In the genomic region with DNA sequence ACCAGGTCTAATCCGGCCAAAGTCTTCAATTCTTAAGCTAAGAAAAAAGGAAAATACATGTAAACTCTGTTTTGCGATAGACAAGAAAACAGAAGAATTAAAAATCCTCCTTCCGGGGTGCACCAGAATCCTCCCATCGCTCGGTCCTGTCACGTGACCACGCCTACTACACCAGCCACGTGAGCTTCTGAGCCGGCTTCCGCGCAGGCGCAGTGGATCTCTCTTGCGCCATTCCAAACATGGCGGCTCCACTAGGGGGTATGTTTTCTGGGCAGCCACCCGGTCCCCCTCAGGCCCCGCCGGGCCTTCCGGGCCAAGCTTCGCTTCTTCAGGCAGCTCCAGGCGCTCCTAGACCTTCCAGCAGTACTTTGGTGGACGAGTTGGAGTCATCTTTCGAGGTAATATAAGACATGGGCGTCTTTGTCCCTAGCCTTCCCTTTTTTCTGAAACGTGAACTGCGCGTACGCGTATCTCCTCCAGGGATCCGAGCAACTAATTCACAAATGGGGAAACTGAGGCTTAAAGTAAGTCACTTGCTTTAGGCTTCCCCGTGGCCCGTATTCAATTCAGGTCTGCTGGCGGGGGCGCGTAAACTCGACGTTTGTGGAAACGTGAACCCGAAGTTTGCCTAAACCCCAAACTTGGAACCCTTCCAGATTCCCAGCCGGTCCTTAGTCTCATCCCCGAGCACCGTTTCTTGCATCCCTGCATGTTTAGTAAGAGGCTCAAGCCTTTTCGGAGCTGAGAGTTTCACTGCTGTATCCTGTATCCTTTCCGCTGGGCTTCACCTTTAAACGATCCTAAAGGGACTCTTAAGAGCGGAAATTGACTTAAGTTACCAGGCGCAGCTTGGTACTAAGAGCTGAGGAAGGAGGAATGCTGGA, we compare ENCODE assay signal across 1 cellular context.
TF ChIP-seq lines count a peak whose summit lies in the region.

A gene with protein sequence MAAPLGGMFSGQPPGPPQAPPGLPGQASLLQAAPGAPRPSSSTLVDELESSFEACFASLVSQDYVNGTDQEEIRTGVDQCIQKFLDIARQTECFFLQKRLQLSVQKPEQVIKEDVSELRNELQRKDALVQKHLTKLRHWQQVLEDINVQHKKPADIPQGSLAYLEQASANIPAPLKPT (plus strand): TSS at position 226 of the 884 bp plus-strand sequence. CDS start 14 bp downstream, at position 240.

TF ChIP-seq in K562, 482 proteins besides CTCF, POLR2A, EP300 and RAD21 (continued from another document and continues in another):
- TF ChIP-seq KLF13 (tag; IDR thresholded peaks at IDR 0.05; ENCODE audit: borderline replicate concordance, low read depth) (no peak), ZNF445 (CRISPR knock-in tag; IDR thresholded peaks at IDR 0.05; ENCODE audit: low read depth) (no peak), MTA2 (IDR thresholded peaks at IDR 0.05; ENCODE audit: low read depth) (no peak), ZFP1 (CRISPR knock-in tag; IDR thresholded peaks at IDR 0.05) (no peak), CCAR2 (IDR thresholded peaks at IDR 0.05; ENCODE audit: low read depth, low read length) (no peak), IFI16 (CRISPR knock-in tag; IDR thresholded peaks at IDR 0.05) (no peak), GATAD2A (IDR thresholded peaks at IDR 0.05) (no peak), XRCC4 (IDR thresholded peaks at IDR 0.05; ENCODE audit: extremely low read depth, insufficient read depth, insufficient read length) (no peak), ZFP30 (CRISPR knock-in tag; IDR thresholded peaks at IDR 0.05; ENCODE audit: borderline replicate concordance) (no peak), HDAC3 (IDR thresholded peaks at IDR 0.05; ENCODE audit: borderline replicate concordance, partially characterized antibody) (no peak), RCOR1 (IDR thresholded peaks at IDR 0.05; ENCODE audit: borderline replicate concordance in 1 of 2, low read depth in 2 of 2, low read length in 2 of 2) (0 out of 4 replicates have a peak, but pooled peaks of 1 of the 2 experiments have one; percentile 7), ARID1B (IDR thresholded peaks at IDR 0.05) (peak; percentile 11; the same call in 1 of the 2 replicates), ZNF24 (IDR thresholded peaks at IDR 0.05) (no peak), ZNF584 (CRISPR knock-in tag; IDR thresholded peaks at IDR 0.05; ENCODE audit: low read depth) (no peak), ELF2 (CRISPR knock-in tag; IDR thresholded peaks at IDR 0.05) (peak; percentile 81), HDGF (IDR thresholded peaks at IDR 0.05) (no peak), SLC30A9 (CRISPR knock-in tag; IDR thresholded peaks at IDR 0.05) (no peak), TCF7L2 (IDR thresholded peaks at IDR 0.05; ENCODE audit: low read depth, low read length) (no peak), CBX3 (IDR thresholded peaks at IDR 0.05; ENCODE audit: borderline replicate concordance in 1 of 2, low read length in 2 of 2) (no peak), PHF21A (IDR thresholded peaks at IDR 0.05; ENCODE audit: borderline replicate concordance, low read depth) (no peak), CBFA2T3 (IDR thresholded peaks at IDR 0.05) (peak; percentile 43), EZH2 (IDR thresholded peaks at IDR 0.05; ENCODE audit: borderline replicate concordance, low read depth, low read length) (no peak), GABPB2 (CRISPR knock-in tag; conservative IDR thresholded peaks at IDR 0.05) (no peak), MCM7 (IDR thresholded peaks at IDR 0.05) (no peak), ZNF197 (CRISPR knock-in tag; IDR thresholded peaks at IDR 0.05; ENCODE audit: low read depth) (no peak), ZC3H8 (IDR thresholded peaks at IDR 0.05) (no peak), FOS (IDR thresholded peaks at IDR 0.05; ENCODE audit: extremely low read depth, insufficient read length) (peak; percentile 12), TAL1 (IDR thresholded peaks at IDR 0.05) (no peak), NFE2L1 (tag; IDR thresholded peaks at IDR 0.05; ENCODE audit: borderline replicate concordance, low read depth) (no peak), ESRRB (CRISPR knock-in tag; IDR thresholded peaks at IDR 0.05; ENCODE audit: borderline replicate concordance) (no peak), KLF10 (CRISPR knock-in tag; IDR thresholded peaks at IDR 0.05) (no peak), STAT5A (IDR thresholded peaks at IDR 0.05; ENCODE audit: borderline replicate concordance, low read length) (no peak), SIRT6 (IDR thresholded peaks at IDR 0.05; ENCODE audit: low read depth, low read length) (no peak), NFATC3 (IDR thresholded peaks at IDR 0.05) (no peak), SRSF1 (IDR thresholded peaks at IDR 0.05; ENCODE audit: low read depth, low read length) (no peak), BRF1 (IDR thresholded peaks at IDR 0.05; ENCODE audit: borderline replicate concordance, extremely low read depth, insufficient read length) (no peak), ILK (tag; IDR thresholded peaks at IDR 0.05; ENCODE audit: borderline replicate concordance, low read depth) (no peak), ZNF717 (CRISPR knock-in tag; IDR thresholded peaks at IDR 0.05) (no peak), BCL6 (CRISPR knock-in tag; IDR thresholded peaks at IDR 0.05) (no peak), ETS2 (tag; IDR thresholded peaks at IDR 0.05; ENCODE audit: borderline replicate concordance, poor library complexity, severe bottlenecking) (no peak)
- TF ChIP-seq, protein P1, sequence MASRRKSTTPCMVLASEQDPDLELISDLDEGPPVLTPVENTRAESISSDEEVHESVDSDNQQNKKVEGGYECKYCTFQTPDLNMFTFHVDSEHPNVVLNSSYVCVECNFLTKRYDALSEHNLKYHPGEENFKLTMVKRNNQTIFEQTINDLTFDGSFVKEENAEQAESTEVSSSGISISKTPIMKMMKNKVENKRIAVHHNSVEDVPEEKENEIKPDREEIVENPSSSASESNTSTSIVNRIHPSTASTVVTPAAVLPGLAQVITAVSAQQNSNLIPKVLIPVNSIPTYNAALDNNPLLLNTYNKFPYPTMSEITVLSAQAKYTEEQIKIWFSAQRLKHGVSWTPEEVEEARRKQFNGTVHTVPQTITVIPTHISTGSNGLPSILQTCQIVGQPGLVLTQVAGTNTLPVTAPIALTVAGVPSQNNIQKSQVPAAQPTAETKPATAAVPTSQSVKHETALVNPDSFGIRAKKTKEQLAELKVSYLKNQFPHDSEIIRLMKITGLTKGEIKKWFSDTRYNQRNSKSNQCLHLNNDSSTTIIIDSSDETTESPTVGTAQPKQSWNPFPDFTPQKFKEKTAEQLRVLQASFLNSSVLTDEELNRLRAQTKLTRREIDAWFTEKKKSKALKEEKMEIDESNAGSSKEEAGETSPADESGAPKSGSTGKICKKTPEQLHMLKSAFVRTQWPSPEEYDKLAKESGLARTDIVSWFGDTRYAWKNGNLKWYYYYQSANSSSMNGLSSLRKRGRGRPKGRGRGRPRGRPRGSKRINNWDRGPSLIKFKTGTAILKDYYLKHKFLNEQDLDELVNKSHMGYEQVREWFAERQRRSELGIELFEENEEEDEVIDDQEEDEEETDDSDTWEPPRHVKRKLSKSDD (conservative IDR thresholded peaks at IDR 0.05; ENCODE audit: low read length), result peak; percentile 45; the same call in 1 of the 2 replicates
- TF ChIP-seq, protein P2, sequence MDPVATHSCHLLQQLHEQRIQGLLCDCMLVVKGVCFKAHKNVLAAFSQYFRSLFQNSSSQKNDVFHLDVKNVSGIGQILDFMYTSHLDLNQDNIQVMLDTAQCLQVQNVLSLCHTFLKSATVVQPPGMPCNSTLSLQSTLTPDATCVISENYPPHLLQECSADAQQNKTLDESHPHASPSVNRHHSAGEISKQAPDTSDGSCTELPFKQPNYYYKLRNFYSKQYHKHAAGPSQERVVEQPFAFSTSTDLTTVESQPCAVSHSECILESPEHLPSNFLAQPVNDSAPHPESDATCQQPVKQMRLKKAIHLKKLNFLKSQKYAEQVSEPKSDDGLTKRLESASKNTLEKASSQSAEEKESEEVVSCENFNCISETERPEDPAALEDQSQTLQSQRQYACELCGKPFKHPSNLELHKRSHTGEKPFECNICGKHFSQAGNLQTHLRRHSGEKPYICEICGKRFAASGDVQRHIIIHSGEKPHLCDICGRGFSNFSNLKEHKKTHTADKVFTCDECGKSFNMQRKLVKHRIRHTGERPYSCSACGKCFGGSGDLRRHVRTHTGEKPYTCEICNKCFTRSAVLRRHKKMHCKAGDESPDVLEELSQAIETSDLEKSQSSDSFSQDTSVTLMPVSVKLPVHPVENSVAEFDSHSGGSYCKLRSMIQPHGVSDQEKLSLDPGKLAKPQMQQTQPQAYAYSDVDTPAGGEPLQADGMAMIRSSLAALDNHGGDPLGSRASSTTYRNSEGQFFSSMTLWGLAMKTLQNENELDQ (CRISPR knock-in tag; IDR thresholded peaks at IDR 0.05; ENCODE audit: borderline replicate concordance), result 0 out of 2 replicates have a peak, but pooled peaks have one; percentile 14
- TF ChIP-seq, protein P3, sequence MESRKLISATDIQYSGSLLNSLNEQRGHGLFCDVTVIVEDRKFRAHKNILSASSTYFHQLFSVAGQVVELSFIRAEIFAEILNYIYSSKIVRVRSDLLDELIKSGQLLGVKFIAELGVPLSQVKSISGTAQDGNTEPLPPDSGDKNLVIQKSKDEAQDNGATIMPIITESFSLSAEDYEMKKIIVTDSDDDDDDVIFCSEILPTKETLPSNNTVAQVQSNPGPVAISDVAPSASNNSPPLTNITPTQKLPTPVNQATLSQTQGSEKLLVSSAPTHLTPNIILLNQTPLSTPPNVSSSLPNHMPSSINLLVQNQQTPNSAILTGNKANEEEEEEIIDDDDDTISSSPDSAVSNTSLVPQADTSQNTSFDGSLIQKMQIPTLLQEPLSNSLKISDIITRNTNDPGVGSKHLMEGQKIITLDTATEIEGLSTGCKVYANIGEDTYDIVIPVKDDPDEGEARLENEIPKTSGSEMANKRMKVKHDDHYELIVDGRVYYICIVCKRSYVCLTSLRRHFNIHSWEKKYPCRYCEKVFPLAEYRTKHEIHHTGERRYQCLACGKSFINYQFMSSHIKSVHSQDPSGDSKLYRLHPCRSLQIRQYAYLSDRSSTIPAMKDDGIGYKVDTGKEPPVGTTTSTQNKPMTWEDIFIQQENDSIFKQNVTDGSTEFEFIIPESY (CRISPR knock-in tag; IDR thresholded peaks at IDR 0.05), result no peak
- TF ChIP-seq, protein P4, sequence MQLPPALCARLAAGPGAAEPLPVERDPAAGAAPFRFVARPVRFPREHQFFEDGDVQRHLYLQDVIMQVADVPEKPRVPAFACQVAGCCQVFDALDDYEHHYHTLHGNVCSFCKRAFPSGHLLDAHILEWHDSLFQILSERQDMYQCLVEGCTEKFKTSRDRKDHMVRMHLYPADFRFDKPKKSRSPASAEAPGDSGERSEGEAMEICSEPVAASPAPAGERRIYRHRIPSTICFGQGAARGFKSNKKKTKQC (CRISPR knock-in tag; IDR thresholded peaks at IDR 0.05), result no peak
- TF ChIP-seq, protein P5, sequence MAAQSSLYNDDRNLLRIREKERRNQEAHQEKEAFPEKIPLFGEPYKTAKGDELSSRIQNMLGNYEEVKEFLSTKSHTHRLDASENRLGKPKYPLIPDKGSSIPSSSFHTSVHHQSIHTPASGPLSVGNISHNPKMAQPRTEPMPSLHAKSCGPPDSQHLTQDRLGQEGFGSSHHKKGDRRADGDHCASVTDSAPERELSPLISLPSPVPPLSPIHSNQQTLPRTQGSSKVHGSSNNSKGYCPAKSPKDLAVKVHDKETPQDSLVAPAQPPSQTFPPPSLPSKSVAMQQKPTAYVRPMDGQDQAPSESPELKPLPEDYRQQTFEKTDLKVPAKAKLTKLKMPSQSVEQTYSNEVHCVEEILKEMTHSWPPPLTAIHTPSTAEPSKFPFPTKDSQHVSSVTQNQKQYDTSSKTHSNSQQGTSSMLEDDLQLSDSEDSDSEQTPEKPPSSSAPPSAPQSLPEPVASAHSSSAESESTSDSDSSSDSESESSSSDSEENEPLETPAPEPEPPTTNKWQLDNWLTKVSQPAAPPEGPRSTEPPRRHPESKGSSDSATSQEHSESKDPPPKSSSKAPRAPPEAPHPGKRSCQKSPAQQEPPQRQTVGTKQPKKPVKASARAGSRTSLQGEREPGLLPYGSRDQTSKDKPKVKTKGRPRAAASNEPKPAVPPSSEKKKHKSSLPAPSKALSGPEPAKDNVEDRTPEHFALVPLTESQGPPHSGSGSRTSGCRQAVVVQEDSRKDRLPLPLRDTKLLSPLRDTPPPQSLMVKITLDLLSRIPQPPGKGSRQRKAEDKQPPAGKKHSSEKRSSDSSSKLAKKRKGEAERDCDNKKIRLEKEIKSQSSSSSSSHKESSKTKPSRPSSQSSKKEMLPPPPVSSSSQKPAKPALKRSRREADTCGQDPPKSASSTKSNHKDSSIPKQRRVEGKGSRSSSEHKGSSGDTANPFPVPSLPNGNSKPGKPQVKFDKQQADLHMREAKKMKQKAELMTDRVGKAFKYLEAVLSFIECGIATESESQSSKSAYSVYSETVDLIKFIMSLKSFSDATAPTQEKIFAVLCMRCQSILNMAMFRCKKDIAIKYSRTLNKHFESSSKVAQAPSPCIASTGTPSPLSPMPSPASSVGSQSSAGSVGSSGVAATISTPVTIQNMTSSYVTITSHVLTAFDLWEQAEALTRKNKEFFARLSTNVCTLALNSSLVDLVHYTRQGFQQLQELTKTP (IDR thresholded peaks at IDR 0.05; ENCODE audit: low read depth in 1 of 2, partially characterized antibody in 2 of 2), result peak; percentile 28 to 82
- TF ChIP-seq, protein P6, sequence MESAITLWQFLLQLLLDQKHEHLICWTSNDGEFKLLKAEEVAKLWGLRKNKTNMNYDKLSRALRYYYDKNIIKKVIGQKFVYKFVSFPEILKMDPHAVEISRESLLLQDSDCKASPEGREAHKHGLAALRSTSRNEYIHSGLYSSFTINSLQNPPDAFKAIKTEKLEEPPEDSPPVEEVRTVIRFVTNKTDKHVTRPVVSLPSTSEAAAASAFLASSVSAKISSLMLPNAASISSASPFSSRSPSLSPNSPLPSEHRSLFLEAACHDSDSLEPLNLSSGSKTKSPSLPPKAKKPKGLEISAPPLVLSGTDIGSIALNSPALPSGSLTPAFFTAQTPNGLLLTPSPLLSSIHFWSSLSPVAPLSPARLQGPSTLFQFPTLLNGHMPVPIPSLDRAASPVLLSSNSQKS (CRISPR knock-in tag; IDR thresholded peaks at IDR 0.05), result no peak
- TF ChIP-seq, protein P7, sequence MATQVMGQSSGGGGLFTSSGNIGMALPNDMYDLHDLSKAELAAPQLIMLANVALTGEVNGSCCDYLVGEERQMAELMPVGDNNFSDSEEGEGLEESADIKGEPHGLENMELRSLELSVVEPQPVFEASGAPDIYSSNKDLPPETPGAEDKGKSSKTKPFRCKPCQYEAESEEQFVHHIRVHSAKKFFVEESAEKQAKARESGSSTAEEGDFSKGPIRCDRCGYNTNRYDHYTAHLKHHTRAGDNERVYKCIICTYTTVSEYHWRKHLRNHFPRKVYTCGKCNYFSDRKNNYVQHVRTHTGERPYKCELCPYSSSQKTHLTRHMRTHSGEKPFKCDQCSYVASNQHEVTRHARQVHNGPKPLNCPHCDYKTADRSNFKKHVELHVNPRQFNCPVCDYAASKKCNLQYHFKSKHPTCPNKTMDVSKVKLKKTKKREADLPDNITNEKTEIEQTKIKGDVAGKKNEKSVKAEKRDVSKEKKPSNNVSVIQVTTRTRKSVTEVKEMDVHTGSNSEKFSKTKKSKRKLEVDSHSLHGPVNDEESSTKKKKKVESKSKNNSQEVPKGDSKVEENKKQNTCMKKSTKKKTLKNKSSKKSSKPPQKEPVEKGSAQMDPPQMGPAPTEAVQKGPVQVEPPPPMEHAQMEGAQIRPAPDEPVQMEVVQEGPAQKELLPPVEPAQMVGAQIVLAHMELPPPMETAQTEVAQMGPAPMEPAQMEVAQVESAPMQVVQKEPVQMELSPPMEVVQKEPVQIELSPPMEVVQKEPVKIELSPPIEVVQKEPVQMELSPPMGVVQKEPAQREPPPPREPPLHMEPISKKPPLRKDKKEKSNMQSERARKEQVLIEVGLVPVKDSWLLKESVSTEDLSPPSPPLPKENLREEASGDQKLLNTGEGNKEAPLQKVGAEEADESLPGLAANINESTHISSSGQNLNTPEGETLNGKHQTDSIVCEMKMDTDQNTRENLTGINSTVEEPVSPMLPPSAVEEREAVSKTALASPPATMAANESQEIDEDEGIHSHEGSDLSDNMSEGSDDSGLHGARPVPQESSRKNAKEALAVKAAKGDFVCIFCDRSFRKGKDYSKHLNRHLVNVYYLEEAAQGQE (CRISPR knock-in tag; IDR thresholded peaks at IDR 0.05; ENCODE audit: low read depth), result no peak
